Comparison of ENCODE assay signal across 2 cellular contexts in genomic region chr17:79159471-79159870, GRCh38.
TF ChIP-seq lines count a peak whose summit lies in the region.

No MANE protein-coding gene starts in this region.

TF ChIP-seq in HEK293, 187 proteins besides CTCF, POLR2A, EP300 and RAD21 (continued from another document):
- 0 out of 2 replicates have a peak, but pooled peaks have one; percentile 26 for TF ChIP-seq EGR2 (tag by site-specific recombination; IDR thresholded peaks at IDR 0.05; ENCODE audit: low read depth)

TF ChIP-seq in SK-N-SH, 30 proteins besides CTCF, POLR2A, EP300 and RAD21 (continued from another document):
- no peak for TF ChIP-seq FOSL2 (IDR thresholded peaks at IDR 0.05; ENCODE audit: borderline replicate concordance, low read depth)
- no peak for TF ChIP-seq TCF12 (IDR thresholded peaks at IDR 0.05)
- TF ChIP-seq CHD2 (IDR thresholded peaks at IDR 0.05; ENCODE audit: low read length, partially characterized antibody) = no peak
- TF ChIP-seq RFX5 (IDR thresholded peaks at IDR 0.05; ENCODE audit: low read length) = no peak
- TF ChIP-seq EZH2phosphoT487 (IDR thresholded peaks at IDR 0.05; ENCODE audit: borderline replicate concordance, low read depth) = no peak
- TF ChIP-seq PBX3 (IDR thresholded peaks at IDR 0.05) = no peak
- no peak for TF ChIP-seq YY1 (IDR thresholded peaks at IDR 0.05; ENCODE audit: low read depth)
- TF ChIP-seq, protein P1, sequence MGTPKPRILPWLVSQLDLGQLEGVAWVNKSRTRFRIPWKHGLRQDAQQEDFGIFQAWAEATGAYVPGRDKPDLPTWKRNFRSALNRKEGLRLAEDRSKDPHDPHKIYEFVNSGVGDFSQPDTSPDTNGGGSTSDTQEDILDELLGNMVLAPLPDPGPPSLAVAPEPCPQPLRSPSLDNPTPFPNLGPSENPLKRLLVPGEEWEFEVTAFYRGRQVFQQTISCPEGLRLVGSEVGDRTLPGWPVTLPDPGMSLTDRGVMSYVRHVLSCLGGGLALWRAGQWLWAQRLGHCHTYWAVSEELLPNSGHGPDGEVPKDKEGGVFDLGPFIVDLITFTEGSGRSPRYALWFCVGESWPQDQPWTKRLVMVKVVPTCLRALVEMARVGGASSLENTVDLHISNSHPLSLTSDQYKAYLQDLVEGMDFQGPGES (IDR thresholded peaks at IDR 0.05; ENCODE audit: low read depth, low read length) = no peak
- TF ChIP-seq, protein P2, sequence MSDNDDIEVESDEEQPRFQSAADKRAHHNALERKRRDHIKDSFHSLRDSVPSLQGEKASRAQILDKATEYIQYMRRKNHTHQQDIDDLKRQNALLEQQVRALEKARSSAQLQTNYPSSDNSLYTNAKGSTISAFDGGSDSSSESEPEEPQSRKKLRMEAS (IDR thresholded peaks at IDR 0.05; ENCODE audit: low read depth) = no peak
TF ChIP-seq in SK-N-SH: peak in this region for 0.
